In genomic region chr20:36608388-36608728, GRCh38 we compare ENCODE assay signal across 9 cellular contexts. TPM values are rescaled to one million over a fixed set of nuclear protein-coding genes. Genes with fewer than 3 reads are reported as not detected.
DNase-seq lines count a peak whose midpoint lies in the region; ATAC-seq and TF ChIP-seq lines count a peak whose summit lies in the region.
"Not testable (repeated sequence)": the region's sequence is repeated elsewhere in the genome, so short reads cannot be mapped to it uniquely, and the experiment has no call there.
"Had no signal": no experiment of that assay in that cellular context is flagged by ENCODE, and none has a peak within 500 bp of the region (broad histone marks: within the 10 kb centered on the region; RNA-seq: fewer than 3 reads in every experiment).

No MANE protein-coding gene starts in this region.

- H3K27ac Mint-ChIP-seq in activated T-cell treated with anti-CD3 and anti-CD28 coated beads, Interleukin-2, amount 50 U/mL, for 24 hours = peak overlapping the region; percentile 96
- peak overlapping the region; percentile 92 for H3K27ac Mint-ChIP-seq in activated naive CD8-positive, alpha-beta T cell treated with anti-CD3 and anti-CD28 coated beads, Interleukin-2, amount 50 U/mL, for 24 hours
- peak overlapping the region; percentile 99 for H3K27ac Mint-ChIP-seq in natural killer cell

- not testable (repeated sequence) for H3K4me3 ChIP-seq in stomach

- peaks cover 48 to 58% (median 58%) of the 10 kb centered on the region in 4 donors for H3K36me3 ChIP-seq in stomach

- 77 to 89% (median 84%) methylated on average over 6 of the region's 6 CpGs for WGBS in stomach, 5 donors

- peaks cover 21 to 38% (median 30%) of the 10 kb centered on the region in 4 donors for H3K4me1 ChIP-seq in stomach

- H3K27ac ChIP-seq in C4-2B = peak overlapping the region; percentile 92; the same call in 1 of the 2 replicates
- H3K27ac ChIP-seq in epithelial cell of prostate = peak overlapping the region; percentile 88
- H3K27ac ChIP-seq in stomach = peak overlapping the region in 3 of 5 donors; percentile 7 to 97 (median 92)

- H3K27me3 Mint-ChIP-seq in activated T-cell treated with anti-CD3 and anti-CD28 coated beads, Interleukin-2, amount 50 U/mL, for 24 hours; activated naive CD8-positive, alpha-beta T cell treated with anti-CD3 and anti-CD28 coated beads, Interleukin-2, amount 50 U/mL, for 24 hours; natural killer cell (ENCODE audit: low read depth in 2 of 2): not testable (repeated sequence)

- peak overlapping the region; percentile 98 for H3K4me3 Mint-ChIP-seq in activated T-cell treated with anti-CD3 and anti-CD28 coated beads, Interleukin-2, amount 50 U/mL, for 24 hours
- H3K4me3 Mint-ChIP-seq in activated naive CD8-positive, alpha-beta T cell treated with anti-CD3 and anti-CD28 coated beads, Interleukin-2, amount 50 U/mL, for 24 hours = peak overlapping the region; percentile 98
- H3K4me3 Mint-ChIP-seq in natural killer cell = not testable (repeated sequence)

- intact Hi-C loops in natural killer cell (cut with micrococcal nuclease) = not testable (repeated sequence)
- intact Hi-C loops in stomach (cut with DNase I; ENCODE audit: low total_unique reads) = loop anchor here (10.0 kb wide), 1 partner anchor 54 kb away; no protein-coding TSS in a partner anchor

- TF ChIP-seq POLR2A in stomach (IDR thresholded peaks at IDR 0.05) = not testable (repeated sequence)

- DNase-seq in ELR (ENCODE audit: low read depth) (peak; percentile 37), NOMO-1 treated with DMSO at 0.1 percent for 48 hours (lab: John Stamatoyannopoulos, UW; ENCODE audit: unreplicated experiment) (peak; percentile 2)
- DNase-seq in activated T-cell treated with anti-CD3 and anti-CD28 coated beads, Interleukin-2, amount 50 U/mL, for 24 hours; activated naive CD8-positive, alpha-beta T cell treated with anti-CD3 and anti-CD28 coated beads, Interleukin-2, amount 50 U/mL, for 24 hours; epithelial cell of prostate (ENCODE audit: low read depth, low spot score); natural killer cell; stomach: not testable (repeated sequence)

- H3K27me3 ChIP-seq in stomach = not testable (repeated sequence)

- not testable (repeated sequence) for H3K9me3 Mint-ChIP-seq in activated T-cell treated with anti-CD3 and anti-CD28 coated beads, Interleukin-2, amount 50 U/mL, for 24 hours; activated naive CD8-positive, alpha-beta T cell treated with anti-CD3 and anti-CD28 coated beads, Interleukin-2, amount 50 U/mL, for 24 hours; natural killer cell

- peaks cover 75% of the 10 kb centered on the region for H3K36me3 Mint-ChIP-seq in activated T-cell treated with anti-CD3 and anti-CD28 coated beads, Interleukin-2, amount 50 U/mL, for 24 hours (ENCODE audit: low read depth)
- H3K36me3 Mint-ChIP-seq in activated naive CD8-positive, alpha-beta T cell treated with anti-CD3 and anti-CD28 coated beads, Interleukin-2, amount 50 U/mL, for 24 hours (ENCODE audit: low read depth) = peaks cover 57% of the 10 kb centered on the region
- H3K36me3 Mint-ChIP-seq in natural killer cell = not testable (repeated sequence)

- not testable (repeated sequence) for H3K9me3 ChIP-seq in stomach

- not testable (repeated sequence) for ATAC-seq in activated naive CD8-positive, alpha-beta T cell treated with anti-CD3 and anti-CD28 coated beads, Interleukin-2, amount 50 U/mL, for 24 hours; natural killer cell

- H3K4me1 Mint-ChIP-seq in activated T-cell treated with anti-CD3 and anti-CD28 coated beads, Interleukin-2, amount 50 U/mL, for 24 hours (ENCODE audit: low read depth) = peaks cover 36% of the 10 kb centered on the region
- H3K4me1 Mint-ChIP-seq in activated naive CD8-positive, alpha-beta T cell treated with anti-CD3 and anti-CD28 coated beads, Interleukin-2, amount 50 U/mL, for 24 hours = peaks cover 39% of the 10 kb centered on the region
- peaks cover 36 to 55% of the 10 kb centered on the region in 2 donors for H3K4me1 Mint-ChIP-seq in natural killer cell

- not testable (repeated sequence) for TF ChIP-seq CTCF in C4-2B (conservative IDR thresholded peaks at IDR 0.05); natural killer cell (IDR thresholded peaks at IDR 0.05); stomach (IDR thresholded peaks at IDR 0.05)

- TF ChIP-seq EP300 in stomach (IDR thresholded peaks at IDR 0.05) = not testable (repeated sequence)

RNA-seq across cellular contexts. Expression of gene RAB5IF, which starts 2.8 kb away (rescaled TPM):
- 100 to 1,000 TPM; 158 to 265 (median 247) TPM for total RNA-seq in natural killer cell
- 100 to 1,000 TPM in 2 of 5 donors, 10 to 100 TPM in 3; 35.0 to 136 (median 96.4) TPM for total RNA-seq in stomach
- polyA plus RNA-seq in stomach = 100 to 1,000 TPM in 1 of 3 donors, 10 to 100 TPM in 2; 76.8 to 113 (median 84.6) TPM

RNA-seq across cellular contexts. Expression of gene TGIF2, which starts 35.0 kb away (rescaled TPM):
- total RNA-seq in natural killer cell = 10 to 100 TPM; 19.9 to 28.5 (median 25.9) TPM
- 10 to 100 TPM in 4 of 5 donors, not detected in 1; 14.9 to 24.6 (median 18.7) TPM for total RNA-seq in stomach
- 1 to 10 TPM; 4.6 to 5.2 (median 4.8) TPM for polyA plus RNA-seq in stomach

RNA-seq across cellular contexts. Expression of gene SLA2, which starts 37.6 kb away (rescaled TPM):
- 100 to 1,000 TPM in 1 of 3 donors, 10 to 100 TPM in 2; 77.0 to 116 (median 90.3) TPM for total RNA-seq in natural killer cell
- 1 to 10 TPM in 3 of 5 donors, not detected in 2; 1.3 to 8.7 (median 1.3) TPM for total RNA-seq in stomach
- 1 to 10 TPM in 1 of 3 donors, under 1 TPM in 2; 0.25 to 2.7 (median 0.56) TPM for polyA plus RNA-seq in stomach
- total RNA-seq: A673 had no signal

Comparison
In these comparisons a context has a peak if more than half of its experiments do, and no peak if none do; other contexts are left out.
1. RNA of gene SLA2, which starts 37.6 kb away (total RNA-seq): 77.0 to 116 TPM in natural killer cell; 1.3 to 8.7 TPM in stomach; every median in the first group is over 4 times any median in the second.
2. Peak in every context shown above with its lines, with median percentiles within 50 percentile points of each other: H3K27ac ChIP-seq and H3K27ac Mint-ChIP-seq.